Comparison of ENCODE assay signal across 22 cellular contexts in genomic region chr5:16505904-16506303, GRCh38. TPM values are rescaled to one million over a fixed set of nuclear protein-coding genes. Genes with fewer than 3 reads are reported as not detected.
DNase-seq lines count a peak whose midpoint lies in the region; ATAC-seq, FAIRE-seq and TF ChIP-seq lines count a peak whose summit lies in the region.
"Had no signal": no experiment of that assay in that cellular context is flagged by ENCODE, and none has a peak within 500 bp of the region (broad histone marks: within the 10 kb centered on the region; RNA-seq: fewer than 3 reads in every experiment).

No MANE protein-coding gene starts in this region.

- H3K27me3 ChIP-seq in body of pancreas (no peaks in the 10 kb centered on the region), left ventricle myocardium inferior (ENCODE audit: low read depth) (no peaks in the 10 kb centered on the region), pancreas (no peaks in the 10 kb centered on the region)
- H3K27me3 ChIP-seq: BLaER1 treated with 17β-estradiol and CSF1 and Interleukin-3, amounts not matched to agents 10 nM and 100 nM had no signal

- H3K4me3 ChIP-seq in body of pancreas: no peak overlapping the region
- peak overlapping the region; percentile 65 for H3K4me3 ChIP-seq in left ventricle myocardium inferior
- peak overlapping the region in 2 of 4 donors; percentile 19 to 34 for H3K4me3 ChIP-seq in pancreas
- H3K4me3 ChIP-seq: A549; BLaER1 treated with 17β-estradiol and CSF1 and Interleukin-3, amounts not matched to agents 10 nM and 100 nM; K562; PC-9 had no signal

- no TSS peak for BruUV-seq in Calu3 (replicated peaks; lab: Mats Ljungman, UMichigan)

- intact Hi-C loops in Calu3 (cut with micrococcal nuclease; ENCODE audit: unreplicated experiment) (loop anchor here (5.0 kb wide), 1 partner anchor 46 kb away; no protein-coding TSS in a partner anchor), body of pancreas (cut with DNase I) (no loop called here), left ventricle myocardium inferior (cut with micrococcal nuclease) (no loop called here), pancreas (cut with DNase I) (no loop called here)

- CTCF ChIA-PET in Calu3 (lab: Charles Lee): no interaction called here

- peaks cover 61% of the 10 kb centered on the region for H3K4me1 ChIP-seq in body of pancreas
- H3K4me1 ChIP-seq in left ventricle myocardium inferior: peaks cover 54% of the 10 kb centered on the region
- peaks cover 8 to 22% (median 11%) of the 10 kb centered on the region in 3 donors for H3K4me1 ChIP-seq in pancreas
- H3K4me1 ChIP-seq: A549; BLaER1 treated with 17β-estradiol and CSF1 and Interleukin-3, amounts not matched to agents 10 nM and 100 nM had no signal

- no peaks in the 10 kb centered on the region for H3K27me3 Mint-ChIP-seq in Calu3 (ENCODE audit: unreplicated experiment)
- H3K27me3 Mint-ChIP-seq in chondrocyte (ENCODE audit: low read depth): no peaks in the 10 kb centered on the region
- H3K27me3 Mint-ChIP-seq: CD4-positive, alpha-beta T cell had no signal

- TF ChIP-seq CTCF in Calu3 (IDR thresholded peaks at IDR 0.05; ENCODE audit: unreplicated experiment) (no peak), body of pancreas (IDR thresholded peaks at IDR 0.05) (no peak), left ventricle myocardium inferior (IDR thresholded peaks at IDR 0.05; ENCODE audit: borderline replicate concordance) (no peak), pancreas (IDR thresholded peaks at IDR 0.05) (no peak), chondrocyte (IDR thresholded peaks at IDR 0.05) (no peak)

- ATAC-seq in body of pancreas (no peak), pancreas (no peak), HG03571 (IDR thresholded peaks at IDR 0.05; ENCODE audit: unreplicated experiment) (no peak)
- ATAC-seq: A549, K562 had no signal

- no peak for TF ChIP-seq POLR2A in body of pancreas (IDR thresholded peaks at IDR 0.05)

- no peak for FAIRE-seq in pancreas (lab: Jason Lieb, UNC)
- FAIRE-seq: A549, GM18507, K562 had no signal

- peak overlapping the region; percentile 80 to 94 (median 90) for H3K27ac ChIP-seq in body of pancreas
- peak overlapping the region; percentile 85 for H3K27ac ChIP-seq in left ventricle myocardium inferior (replicated peaks)
- peak overlapping the region; percentile 57 to 95 (median 84) for H3K27ac ChIP-seq in pancreas
- H3K27ac ChIP-seq: A549; BLaER1 treated with 17β-estradiol and CSF1 and Interleukin-3, amounts not matched to agents 10 nM and 100 nM; PC-9 had no signal

- 37 to 44% methylated on average over 5 to 6 of the region's 6 CpGs for WGBS in body of pancreas, 2 donors
- WGBS in pancreas, 2 donors: 40 to 47% methylated on average over 6 of the region's 6 CpGs

- H3K9me3 ChIP-seq in body of pancreas: no peaks in the 10 kb centered on the region
- no peaks in the 10 kb centered on the region for H3K9me3 ChIP-seq in left ventricle myocardium inferior (replicated peaks)
- H3K9me3 ChIP-seq in pancreas: no peaks in the 10 kb centered on the region
- H3K9me3 ChIP-seq: A549; BLaER1 treated with 17β-estradiol and CSF1 and Interleukin-3, amounts not matched to agents 10 nM and 100 nM had no signal

- peak overlapping the region; percentile 6 for H3K27ac Mint-ChIP-seq in Calu3 (ENCODE audit: unreplicated experiment)
- no peak overlapping the region for H3K27ac Mint-ChIP-seq in chondrocyte (ENCODE audit: unreplicated experiment)
- H3K27ac Mint-ChIP-seq: CD4-positive, alpha-beta T cell had no signal

- no peak for DNase-seq in Calu3
- DNase-seq in body of pancreas: peak in 1 of 4 donors; percentile 41
- no peak for DNase-seq in left ventricle myocardium inferior
- no peak for DNase-seq in pancreas
- DNase-seq in NCI-H526 (lab: John Stamatoyannopoulos, UW): no peak
- DNase-seq in chondrocyte (ENCODE audit: low spot score): no peak
- DNase-seq: AML-193; CD4-positive, alpha-beta T cell; DMS53; H7; Kasumi-1; NCI-H1092 treated with DMSO at 0.1 percent for 48 hours; NCI-H1436; NCI-H187 treated with DMSO at 0.1 percent for 48 hours; NCI-H524; SHP77 had no signal

- H3K4me1 Mint-ChIP-seq in Calu3 (ENCODE audit: low read depth, unreplicated experiment) (peaks cover 42% of the 10 kb centered on the region), chondrocyte (ENCODE audit: low read depth) (peaks cover 40% of the 10 kb centered on the region)

- H3K4me3 Mint-ChIP-seq in Calu3 (ENCODE audit: low read depth, unreplicated experiment) (no peak overlapping the region), chondrocyte (ENCODE audit: unreplicated experiment) (no peak overlapping the region)
- H3K4me3 Mint-ChIP-seq: CD4-positive, alpha-beta T cell had no signal

- H3K36me3 Mint-ChIP-seq in Calu3 (ENCODE audit: insufficient read depth, unreplicated experiment) (peaks cover 24% of the 10 kb centered on the region), chondrocyte (ENCODE audit: low read depth) (no peaks in the 10 kb centered on the region)

- H3K9me3 Mint-ChIP-seq in Calu3 (ENCODE audit: low read depth, unreplicated experiment) (no peaks in the 10 kb centered on the region), chondrocyte (ENCODE audit: low read depth) (no peaks in the 10 kb centered on the region)
- H3K9me3 Mint-ChIP-seq: CD4-positive, alpha-beta T cell had no signal

- H3K36me3 ChIP-seq in body of pancreas (replicated peaks in 1 of 2; ENCODE audit: insufficient read depth in 1 of 2, low read depth in 2 of 2) (no peaks in the 10 kb centered on the region), left ventricle myocardium inferior (no peaks in the 10 kb centered on the region), pancreas (no peaks in the 10 kb centered on the region)

RNA-seq across cellular contexts. Expression of gene ZNF622, which starts 40.3 kb away (rescaled TPM):
- total RNA-seq in Calu3 (2022): 28.6 and 31.5 TPM in 2 replicates
- 10 to 100 TPM; 28.0 to 45.1 TPM for total RNA-seq in body of pancreas
- total RNA-seq in left ventricle myocardium inferior: 56.1 TPM
- total RNA-seq in pancreas: 10 to 100 TPM; 23.6 to 52.1 (median 33.1) TPM
- 10 to 100 TPM; 19.3 to 21.3 TPM for polyA plus RNA-seq in pancreas
- total RNA-seq in chondrocyte: 30.5 to 32.7 TPM (median 30.9 TPM) in 3 replicates
